ENCODE assay signal across 8 cellular contexts in the genomic region with DNA sequence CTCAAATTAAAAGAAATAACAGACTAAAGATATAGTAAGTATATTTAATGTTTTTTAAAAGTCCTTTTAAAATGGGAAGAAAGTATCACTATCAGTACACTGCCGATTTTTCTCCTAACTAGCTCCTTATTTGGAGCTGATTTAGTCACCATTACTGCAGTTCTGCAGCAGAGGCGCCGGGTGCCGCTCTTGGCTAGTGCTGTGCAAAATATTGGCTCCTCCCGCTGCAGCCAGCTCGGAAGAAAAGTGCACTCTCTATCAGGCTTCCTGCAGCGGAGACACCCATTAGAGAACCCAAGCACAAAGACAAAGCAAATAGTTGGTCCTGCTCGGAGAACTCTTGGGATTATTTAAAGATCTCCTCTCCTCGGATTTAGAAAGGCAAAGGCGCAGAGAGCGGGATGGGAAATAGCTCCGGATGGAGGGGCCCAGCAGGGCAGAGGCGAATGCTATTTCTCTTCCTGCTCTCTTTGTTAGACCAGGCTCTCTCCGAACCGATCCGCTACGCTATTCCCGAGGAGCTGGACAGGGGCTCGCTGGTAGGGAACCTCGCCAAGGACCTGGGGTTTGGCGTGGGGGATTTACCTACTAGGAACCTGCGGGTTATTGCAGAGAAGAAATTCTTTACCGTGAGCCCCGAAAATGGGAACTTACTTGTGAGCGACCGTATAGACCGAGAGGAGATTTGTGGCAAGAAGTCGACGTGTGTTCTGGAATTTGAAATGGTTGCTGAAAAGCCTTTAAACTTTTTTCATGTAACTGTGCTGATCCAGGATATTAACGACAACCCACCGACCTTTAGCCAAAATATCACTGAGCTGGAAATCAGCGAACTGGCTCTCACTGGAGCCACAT. TPM values are rescaled to one million over a fixed set of nuclear protein-coding genes. Genes with fewer than 3 reads are reported as not detected.
DNase-seq lines count a peak whose midpoint lies in the region; ATAC-seq and TF ChIP-seq lines count a peak whose summit lies in the region.

Gene PCDHGB3 (plus strand): TSS at position 249 of the 855 bp plus-strand sequence. CDS start 153 bp downstream, at position 402.

- peaks cover 5% of the 10 kb centered on the region for H3K36me3 Mint-ChIP-seq in activated B cell treated with CpG ODN at 0.5 μM for 24 hours (ENCODE audit: low read depth)
- H3K36me3 Mint-ChIP-seq in stimulated activated naive B cell treated with anti-CD40 and anti-IgM and Interleukin-4, amounts not matched to agents 10 μg/mL and 1 μg/mL and 100 μg/mL, for 72 hours, result peaks cover 13 to 17% of the 10 kb centered on the region in 2 donors
- H3K36me3 Mint-ChIP-seq in mesothelial cell of epicardium, result peaks cover 9% of the 10 kb centered on the region

- peaks cover 54% of the 10 kb centered on the region for H3K27me3 Mint-ChIP-seq in activated B cell treated with CpG ODN at 0.5 μM for 24 hours
- peaks cover 54 to 73% of the 10 kb centered on the region in 2 donors for H3K27me3 Mint-ChIP-seq in stimulated activated naive B cell treated with anti-CD40 and anti-IgM and Interleukin-4, amounts not matched to agents 10 μg/mL and 1 μg/mL and 100 μg/mL, for 72 hours
- no peaks in the 10 kb centered on the region for H3K27me3 Mint-ChIP-seq in mesothelial cell of epicardium (ENCODE audit: low read depth)

- H3K27ac Mint-ChIP-seq in activated B cell treated with CpG ODN at 0.5 μM for 24 hours (no peak within 1 kb of the TSS), mesothelial cell of epicardium (no peak within 1 kb of the TSS)
- H3K27ac Mint-ChIP-seq in stimulated activated naive B cell treated with anti-CD40 and anti-IgM and Interleukin-4, amounts not matched to agents 10 μg/mL and 1 μg/mL and 100 μg/mL, for 72 hours, result peak within 1 kb of the TSS; percentile 94

- intact Hi-C loops in activated B cell treated with CpG ODN at 0.5 μM for 24 hours (cut with micrococcal nuclease), result loop anchor here (1.0 to 5.0 kb wide), 2 partner anchors 42 to 194 kb away; partner anchors contain the start of gene PCDHGA10

- CTCF ChIA-PET in activated B cell treated with CpG ODN at 0.5 μM for 24 hours (lab: Charles Lee), result interaction anchor here (0.6 to 2.8 kb wide), 12 partner anchors 20 to 508 kb away, joined by 3 to 23 read pairs (median 4); partner anchors contain the start of genes PCDH1, PCDHGB1, PCDHGB5 and TAF7

- POLR2A ChIA-PET in activated B cell treated with CpG ODN at 0.5 μM for 24 hours (lab: Charles Lee), result interaction anchor here (0.6 kb wide), 2 partner anchors 44 to 220 kb away, joined by 3 to 4 read pairs; no protein-coding TSS in a partner anchor

- H3K4me3 Mint-ChIP-seq in activated B cell treated with CpG ODN at 0.5 μM for 24 hours (peak within 1 kb of the TSS; percentile 81), mesothelial cell of epicardium (no peak within 1 kb of the TSS)
- H3K4me3 Mint-ChIP-seq in stimulated activated naive B cell treated with anti-CD40 and anti-IgM and Interleukin-4, amounts not matched to agents 10 μg/mL and 1 μg/mL and 100 μg/mL, for 72 hours, result peak within 1 kb of the TSS; percentile 83 to 91

- H3K4me1 Mint-ChIP-seq in activated B cell treated with CpG ODN at 0.5 μM for 24 hours (peaks cover 7% of the 10 kb centered on the region), mesothelial cell of epicardium (no peaks in the 10 kb centered on the region)
- peaks cover 0 to 4% of the 10 kb centered on the region in 2 donors for H3K4me1 Mint-ChIP-seq in stimulated activated naive B cell treated with anti-CD40 and anti-IgM and Interleukin-4, amounts not matched to agents 10 μg/mL and 1 μg/mL and 100 μg/mL, for 72 hours

- DNase-seq in activated naive CD4-positive, alpha-beta T cell treated with Interleukin-2 at 50 U/mL for 16 hours, result peak; percentile 36
- DNase-seq in activated naive CD4-positive, alpha-beta T cell treated with anti-CD3 and anti-CD28 coated beads, Interleukin-2, amount 50 U/mL, for 16 hours, result no peak
- DNase-seq in activated B cell treated with CpG ODN at 0.5 μM for 24 hours (no peak), foreskin fibroblast (peak; percentile 66 to 86), ecto neural progenitor cell (ENCODE audit: low spot score) (no peak), mesothelial cell of epicardium (ENCODE audit: low spot score in 2 of 2, unreplicated experiment in 2 of 2) (no peak)
- DNase-seq in stimulated activated naive B cell treated with anti-CD40 and anti-IgM and Interleukin-4, amounts not matched to agents 10 μg/mL and 1 μg/mL and 100 μg/mL, for 72 hours, result no peak

- H3K4me3 ChIP-seq in foreskin fibroblast (ENCODE audit: low read depth in 1 of 2, low read length in 2 of 2), result peak within 1 kb of the TSS; percentile 28 to 31

- H3K9me3 Mint-ChIP-seq in activated B cell treated with CpG ODN at 0.5 μM for 24 hours (peaks cover 22% of the 10 kb centered on the region), mesothelial cell of epicardium (peaks cover 72% of the 10 kb centered on the region)
- peaks cover 23 to 25% of the 10 kb centered on the region in 2 donors for H3K9me3 Mint-ChIP-seq in stimulated activated naive B cell treated with anti-CD40 and anti-IgM and Interleukin-4, amounts not matched to agents 10 μg/mL and 1 μg/mL and 100 μg/mL, for 72 hours

- ATAC-seq in HG03064 (IDR thresholded peaks at IDR 0.05; ENCODE audit: low read depth, unreplicated experiment) (peak; percentile 61), activated B cell treated with CpG ODN at 0.5 μM for 24 hours (ENCODE audit: low read depth) (peak; percentile 64)
- peak; percentile 57 to 73 for ATAC-seq in stimulated activated naive B cell treated with anti-CD40 and anti-IgM and Interleukin-4, amounts not matched to agents 10 μg/mL and 1 μg/mL and 100 μg/mL, for 72 hours (replicated peaks)

- TF ChIP-seq CTCF in activated B cell treated with CpG ODN at 0.5 μM for 24 hours (IDR thresholded peaks at IDR 0.05) (no peak), foreskin fibroblast (IDR thresholded peaks at IDR 0.05; ENCODE audit: low read depth, low read length) (peak; percentile 52), mesothelial cell of epicardium (IDR thresholded peaks at IDR 0.05; ENCODE audit: unreplicated experiment) (no peak)

RNA-seq across cellular contexts. Expression of gene PCDHGB3, which starts in this region (rescaled TPM):
- total RNA-seq in activated B cell treated with CpG ODN at 0.5 μM for 24 hours (2.0 and 2.6 TPM in 2 replicates), mesothelial cell of epicardium (0.59 to 0.74 TPM (median 0.64 TPM) in 3 replicates)

Comparison
In these comparisons a context has a peak if more than half of its experiments do, and no peak if none do; other contexts are left out.
1. DNase-seq: peak in activated naive CD4-positive, alpha-beta T cell treated with Interleukin-2 at 50 U/mL for 16 hours (single experiment) and foreskin fibroblast (2 of 2); none in activated naive CD4-positive, alpha-beta T cell treated with anti-CD3 and anti-CD28 coated beads, Interleukin-2, amount 50 U/mL, for 16 hours (single experiment), activated B cell treated with CpG ODN at 0.5 μM for 24 hours (single experiment), stimulated activated naive B cell treated with anti-CD40 and anti-IgM and Interleukin-4, amounts not matched to agents 10 μg/mL and 1 μg/mL and 100 μg/mL, for 72 hours (single experiment), ecto neural progenitor cell (single experiment) and mesothelial cell of epicardium (0 of 2).
2. Peak in every context shown above with its lines, with median percentiles within 50 percentile points of each other: ATAC-seq.